ENCODE assay signal across 1 cellular context in the genomic region with DNA sequence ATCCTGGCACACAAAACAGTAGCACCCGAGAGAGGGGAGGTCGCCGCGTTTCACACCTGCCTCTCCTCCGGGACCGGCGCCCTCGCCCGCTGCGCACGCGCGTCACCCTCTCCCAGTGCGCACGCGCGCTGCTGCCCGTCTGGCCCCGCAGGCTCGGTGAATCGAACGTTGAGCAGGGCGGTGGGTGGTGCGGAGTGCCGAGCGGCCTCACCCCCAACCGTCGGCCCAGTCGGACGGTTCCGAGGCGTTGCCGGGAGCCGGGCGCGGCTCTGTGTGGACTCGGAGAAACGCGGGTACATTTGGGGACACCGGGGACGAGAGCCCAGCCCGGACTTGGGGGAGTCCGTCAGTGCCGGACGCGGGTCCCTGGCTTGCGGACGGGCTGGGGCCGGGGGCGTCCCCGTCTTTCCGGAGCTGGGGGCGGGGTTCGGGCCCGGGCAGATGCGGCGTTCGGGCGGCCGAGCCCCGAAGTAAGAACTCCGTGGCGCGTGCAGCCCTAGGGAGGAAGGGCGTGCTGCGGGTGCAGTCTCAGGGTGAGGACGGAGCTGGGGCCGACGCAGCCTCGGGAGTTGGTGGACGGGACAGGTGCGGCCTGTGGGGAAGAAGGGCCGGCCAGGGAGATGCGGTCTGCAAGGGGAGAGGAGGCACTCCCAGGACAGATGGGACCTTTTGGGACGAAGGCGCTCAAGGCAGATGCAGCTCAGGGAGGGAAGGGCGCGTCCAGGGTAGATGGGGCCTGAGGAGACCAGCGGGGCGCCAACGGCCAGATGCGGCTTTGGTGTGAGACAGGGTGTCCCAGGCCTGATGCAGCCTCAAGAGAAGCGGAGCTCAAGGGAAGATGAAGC.
TF ChIP-seq lines count a peak whose summit lies in the region.

A gene with protein sequence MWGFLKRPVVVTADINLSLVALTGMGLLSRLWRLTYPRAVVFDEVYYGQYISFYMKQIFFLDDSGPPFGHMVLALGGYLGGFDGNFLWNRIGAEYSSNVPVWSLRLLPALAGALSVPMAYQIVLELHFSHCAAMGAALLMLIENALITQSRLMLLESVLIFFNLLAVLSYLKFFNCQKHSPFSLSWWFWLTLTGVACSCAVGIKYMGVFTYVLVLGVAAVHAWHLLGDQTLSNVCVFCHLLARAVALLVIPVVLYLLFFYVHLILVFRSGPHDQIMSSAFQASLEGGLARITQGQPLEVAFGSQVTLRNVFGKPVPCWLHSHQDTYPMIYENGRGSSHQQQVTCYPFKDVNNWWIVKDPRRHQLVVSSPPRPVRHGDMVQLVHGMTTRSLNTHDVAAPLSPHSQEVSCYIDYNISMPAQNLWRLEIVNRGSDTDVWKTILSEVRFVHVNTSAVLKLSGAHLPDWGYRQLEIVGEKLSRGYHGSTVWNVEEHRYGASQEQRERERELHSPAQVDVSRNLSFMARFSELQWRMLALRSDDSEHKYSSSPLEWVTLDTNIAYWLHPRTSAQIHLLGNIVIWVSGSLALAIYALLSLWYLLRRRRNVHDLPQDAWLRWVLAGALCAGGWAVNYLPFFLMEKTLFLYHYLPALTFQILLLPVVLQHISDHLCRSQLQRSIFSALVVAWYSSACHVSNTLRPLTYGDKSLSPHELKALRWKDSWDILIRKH (plus strand): TSS at position 138 of the 845 bp plus-strand sequence. CDS start 1,301 bp downstream, outside the sequence.

TF ChIP-seq in GM12878, 131 proteins besides CTCF, POLR2A, EP300 and RAD21 (continued from another document):
- TF ChIP-seq, protein P1, sequence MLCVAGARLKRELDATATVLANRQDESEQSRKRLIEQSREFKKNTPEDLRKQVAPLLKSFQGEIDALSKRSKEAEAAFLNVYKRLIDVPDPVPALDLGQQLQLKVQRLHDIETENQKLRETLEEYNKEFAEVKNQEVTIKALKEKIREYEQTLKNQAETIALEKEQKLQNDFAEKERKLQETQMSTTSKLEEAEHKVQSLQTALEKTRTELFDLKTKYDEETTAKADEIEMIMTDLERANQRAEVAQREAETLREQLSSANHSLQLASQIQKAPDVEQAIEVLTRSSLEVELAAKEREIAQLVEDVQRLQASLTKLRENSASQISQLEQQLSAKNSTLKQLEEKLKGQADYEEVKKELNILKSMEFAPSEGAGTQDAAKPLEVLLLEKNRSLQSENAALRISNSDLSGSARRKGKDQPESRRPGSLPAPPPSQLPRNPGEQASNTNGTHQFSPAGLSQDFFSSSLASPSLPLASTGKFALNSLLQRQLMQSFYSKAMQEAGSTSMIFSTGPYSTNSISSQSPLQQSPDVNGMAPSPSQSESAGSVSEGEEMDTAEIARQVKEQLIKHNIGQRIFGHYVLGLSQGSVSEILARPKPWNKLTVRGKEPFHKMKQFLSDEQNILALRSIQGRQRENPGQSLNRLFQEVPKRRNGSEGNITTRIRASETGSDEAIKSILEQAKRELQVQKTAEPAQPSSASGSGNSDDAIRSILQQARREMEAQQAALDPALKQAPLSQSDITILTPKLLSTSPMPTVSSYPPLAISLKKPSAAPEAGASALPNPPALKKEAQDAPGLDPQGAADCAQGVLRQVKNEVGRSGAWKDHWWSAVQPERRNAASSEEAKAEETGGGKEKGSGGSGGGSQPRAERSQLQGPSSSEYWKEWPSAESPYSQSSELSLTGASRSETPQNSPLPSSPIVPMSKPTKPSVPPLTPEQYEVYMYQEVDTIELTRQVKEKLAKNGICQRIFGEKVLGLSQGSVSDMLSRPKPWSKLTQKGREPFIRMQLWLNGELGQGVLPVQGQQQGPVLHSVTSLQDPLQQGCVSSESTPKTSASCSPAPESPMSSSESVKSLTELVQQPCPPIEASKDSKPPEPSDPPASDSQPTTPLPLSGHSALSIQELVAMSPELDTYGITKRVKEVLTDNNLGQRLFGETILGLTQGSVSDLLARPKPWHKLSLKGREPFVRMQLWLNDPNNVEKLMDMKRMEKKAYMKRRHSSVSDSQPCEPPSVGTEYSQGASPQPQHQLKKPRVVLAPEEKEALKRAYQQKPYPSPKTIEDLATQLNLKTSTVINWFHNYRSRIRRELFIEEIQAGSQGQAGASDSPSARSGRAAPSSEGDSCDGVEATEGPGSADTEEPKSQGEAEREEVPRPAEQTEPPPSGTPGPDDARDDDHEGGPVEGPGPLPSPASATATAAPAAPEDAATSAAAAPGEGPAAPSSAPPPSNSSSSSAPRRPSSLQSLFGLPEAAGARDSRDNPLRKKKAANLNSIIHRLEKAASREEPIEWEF (IDR thresholded peaks at IDR 0.05; ENCODE audit: insufficient replicate concordance, low read depth, low read length), result peak; percentile 97
- TF ChIP-seq BACH1 (IDR thresholded peaks at IDR 0.05; ENCODE audit: borderline replicate concordance), result peak; percentile 74
- peak; percentile 99 for TF ChIP-seq IKZF1 (conservative IDR thresholded peaks at IDR 0.05)
- TF ChIP-seq ZNF384 (IDR thresholded peaks at IDR 0.05; ENCODE audit: borderline replicate concordance, low read depth, low read length), result no peak
- TF ChIP-seq HCFC1 (IDR thresholded peaks at IDR 0.05; ENCODE audit: low read length), result peak; percentile 76
- TF ChIP-seq NBN (IDR thresholded peaks at IDR 0.05), result peak; percentile 42; the same call in 1 of the 2 replicates
- TF ChIP-seq SIX5 (IDR thresholded peaks at IDR 0.05; ENCODE audit: low read depth, low read length, severe bottlenecking), result peak; percentile 31
- peak; percentile 37; the same call in 1 of the 2 replicates for TF ChIP-seq PAX5 (IDR thresholded peaks at IDR 0.05; ENCODE audit: borderline replicate concordance, low read depth, low read length)
- TF ChIP-seq, protein P2, sequence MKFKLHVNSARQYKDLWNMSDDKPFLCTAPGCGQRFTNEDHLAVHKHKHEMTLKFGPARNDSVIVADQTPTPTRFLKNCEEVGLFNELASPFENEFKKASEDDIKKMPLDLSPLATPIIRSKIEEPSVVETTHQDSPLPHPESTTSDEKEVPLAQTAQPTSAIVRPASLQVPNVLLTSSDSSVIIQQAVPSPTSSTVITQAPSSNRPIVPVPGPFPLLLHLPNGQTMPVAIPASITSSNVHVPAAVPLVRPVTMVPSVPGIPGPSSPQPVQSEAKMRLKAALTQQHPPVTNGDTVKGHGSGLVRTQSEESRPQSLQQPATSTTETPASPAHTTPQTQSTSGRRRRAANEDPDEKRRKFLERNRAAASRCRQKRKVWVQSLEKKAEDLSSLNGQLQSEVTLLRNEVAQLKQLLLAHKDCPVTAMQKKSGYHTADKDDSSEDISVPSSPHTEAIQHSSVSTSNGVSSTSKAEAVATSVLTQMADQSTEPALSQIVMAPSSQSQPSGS (IDR thresholded peaks at IDR 0.05; ENCODE audit: low read length), result no peak
- peak; percentile 24 to 74; a peak in 2 of 4 replicates for TF ChIP-seq BHLHE40 (IDR thresholded peaks at IDR 0.05; ENCODE audit: borderline replicate concordance in 1 of 2, low read depth in 2 of 2, low read length in 1 of 2)
- TF ChIP-seq SRF (IDR thresholded peaks at IDR 0.05; ENCODE audit: low read depth in 2 of 2, low read length in 2 of 2), result peak; percentile 98 to 99
- TF ChIP-seq, protein P3, sequence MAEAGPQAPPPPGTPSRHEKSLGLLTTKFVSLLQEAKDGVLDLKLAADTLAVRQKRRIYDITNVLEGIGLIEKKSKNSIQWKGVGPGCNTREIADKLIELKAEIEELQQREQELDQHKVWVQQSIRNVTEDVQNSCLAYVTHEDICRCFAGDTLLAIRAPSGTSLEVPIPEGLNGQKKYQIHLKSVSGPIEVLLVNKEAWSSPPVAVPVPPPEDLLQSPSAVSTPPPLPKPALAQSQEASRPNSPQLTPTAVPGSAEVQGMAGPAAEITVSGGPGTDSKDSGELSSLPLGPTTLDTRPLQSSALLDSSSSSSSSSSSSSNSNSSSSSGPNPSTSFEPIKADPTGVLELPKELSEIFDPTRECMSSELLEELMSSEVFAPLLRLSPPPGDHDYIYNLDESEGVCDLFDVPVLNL (IDR thresholded peaks at IDR 0.05; ENCODE audit: low read depth, low read length), result no peak
- TF ChIP-seq TCF3 (IDR thresholded peaks at IDR 0.05; ENCODE audit: borderline replicate concordance, insufficient read depth, low read depth, low read length), result peak; percentile 66; the same call in 1 of the 2 replicates
- TF ChIP-seq NR2C1 (IDR thresholded peaks at IDR 0.05), result peak; percentile 47
- TF ChIP-seq RB1 (IDR thresholded peaks at IDR 0.05; ENCODE audit: borderline replicate concordance), result peak; percentile 42; the same call in 1 of the 2 replicates
- TF ChIP-seq CHD4 (IDR thresholded peaks at IDR 0.05), result no peak
- peak; percentile 57; the same call in 1 of the 2 replicates for TF ChIP-seq FOXK2 (IDR thresholded peaks at IDR 0.05)
- TF ChIP-seq, protein P4, sequence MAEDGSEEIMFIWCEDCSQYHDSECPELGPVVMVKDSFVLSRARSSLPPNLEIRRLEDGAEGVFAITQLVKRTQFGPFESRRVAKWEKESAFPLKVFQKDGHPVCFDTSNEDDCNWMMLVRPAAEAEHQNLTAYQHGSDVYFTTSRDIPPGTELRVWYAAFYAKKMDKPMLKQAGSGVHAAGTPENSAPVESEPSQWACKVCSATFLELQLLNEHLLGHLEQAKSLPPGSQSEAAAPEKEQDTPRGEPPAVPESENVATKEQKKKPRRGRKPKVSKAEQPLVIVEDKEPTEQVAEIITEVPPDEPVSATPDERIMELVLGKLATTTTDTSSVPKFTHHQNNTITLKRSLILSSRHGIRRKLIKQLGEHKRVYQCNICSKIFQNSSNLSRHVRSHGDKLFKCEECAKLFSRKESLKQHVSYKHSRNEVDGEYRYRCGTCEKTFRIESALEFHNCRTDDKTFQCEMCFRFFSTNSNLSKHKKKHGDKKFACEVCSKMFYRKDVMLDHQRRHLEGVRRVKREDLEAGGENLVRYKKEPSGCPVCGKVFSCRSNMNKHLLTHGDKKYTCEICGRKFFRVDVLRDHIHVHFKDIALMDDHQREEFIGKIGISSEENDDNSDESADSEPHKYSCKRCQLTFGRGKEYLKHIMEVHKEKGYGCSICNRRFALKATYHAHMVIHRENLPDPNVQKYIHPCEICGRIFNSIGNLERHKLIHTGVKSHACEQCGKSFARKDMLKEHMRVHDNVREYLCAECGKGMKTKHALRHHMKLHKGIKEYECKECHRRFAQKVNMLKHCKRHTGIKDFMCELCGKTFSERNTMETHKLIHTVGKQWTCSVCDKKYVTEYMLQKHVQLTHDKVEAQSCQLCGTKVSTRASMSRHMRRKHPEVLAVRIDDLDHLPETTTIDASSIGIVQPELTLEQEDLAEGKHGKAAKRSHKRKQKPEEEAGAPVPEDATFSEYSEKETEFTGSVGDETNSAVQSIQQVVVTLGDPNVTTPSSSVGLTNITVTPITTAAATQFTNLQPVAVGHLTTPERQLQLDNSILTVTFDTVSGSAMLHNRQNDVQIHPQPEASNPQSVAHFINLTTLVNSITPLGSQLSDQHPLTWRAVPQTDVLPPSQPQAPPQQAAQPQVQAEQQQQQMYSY (CRISPR knock-in tag; IDR thresholded peaks at IDR 0.05), result no peak
- TF ChIP-seq IRF4 (IDR thresholded peaks at IDR 0.05; ENCODE audit: low read depth, low read length), result 0 out of 2 replicates have a peak, but pooled peaks have one; percentile 26
- peak; percentile 61; the same call in 1 of the 2 replicates for TF ChIP-seq POLR2AphosphoS5 (IDR thresholded peaks at IDR 0.05; ENCODE audit: low read length)
- 0 out of 2 replicates have a peak, but pooled peaks have one; percentile 29 for TF ChIP-seq MYB (IDR thresholded peaks at IDR 0.05; ENCODE audit: borderline replicate concordance, low read depth, low read length)
- no peak for TF ChIP-seq RCOR1 (conservative IDR thresholded peaks at IDR 0.05; ENCODE audit: low read depth, low read length)
